ENCODE assay signal across 1 cellular context in the genomic region with DNA sequence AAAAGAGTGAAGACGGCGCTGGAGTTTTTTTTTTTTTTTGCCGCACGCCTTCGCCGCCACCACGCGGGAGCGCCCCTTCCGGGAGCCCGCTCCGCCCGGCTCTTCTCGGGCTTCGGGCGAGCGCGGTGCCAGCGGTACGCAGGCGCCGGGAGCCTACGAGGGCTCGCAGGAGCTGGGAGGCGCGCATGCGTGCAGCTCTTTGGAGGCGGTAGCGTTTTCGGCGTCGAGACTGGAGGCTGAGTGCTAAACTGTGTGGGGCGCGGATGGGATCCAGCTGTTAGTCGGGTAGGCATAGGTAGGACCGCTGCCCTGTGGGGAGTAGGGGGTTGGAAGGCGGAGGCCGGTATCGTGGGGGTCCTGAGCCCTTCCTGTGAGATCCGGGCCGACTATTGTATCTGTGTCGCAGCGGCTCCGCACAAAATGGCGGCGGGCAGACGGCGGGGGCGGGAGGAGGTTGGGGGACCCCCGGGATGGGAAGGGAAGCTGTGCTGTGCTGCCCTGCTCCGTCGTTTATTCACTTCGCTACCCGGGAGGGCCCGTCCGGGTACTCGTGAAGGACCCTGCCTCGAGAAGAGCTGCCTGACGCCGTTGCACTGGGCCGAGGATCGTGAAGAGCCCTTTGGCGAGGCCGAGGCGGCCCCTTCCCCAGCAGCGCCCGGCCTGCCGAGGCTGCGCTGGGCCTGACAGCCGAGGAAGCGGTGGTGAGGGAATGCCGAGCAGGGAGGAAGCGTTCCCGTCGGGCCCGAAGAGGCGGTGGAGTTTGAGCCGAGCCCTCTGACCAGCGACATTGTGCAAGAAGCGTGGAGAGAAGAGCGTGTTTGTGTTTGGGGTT.
TF ChIP-seq lines count a peak whose summit lies in the region.

Gene ZNF638 (plus strand): TSS at position 202 of the 832 bp plus-strand sequence. CDS start 17,173 bp downstream, outside the sequence.

TF ChIP-seq in HepG2, 621 proteins besides CTCF, POLR2A, EP300 and RAD21 (continued from another document and continues in another):
- TF ChIP-seq ZNF205 (CRISPR knock-in tag; IDR thresholded peaks at IDR 0.05) (no peak), REPIN1 (CRISPR knock-in tag; IDR thresholded peaks at IDR 0.05; ENCODE audit: borderline replicate concordance, low read depth) (peak; percentile 90), ZNF232 (CRISPR knock-in tag; IDR thresholded peaks at IDR 0.05; ENCODE audit: borderline replicate concordance) (no peak), AGO2 (optimal IDR thresholded peaks at IDR 0.05; ENCODE audit: low read depth, low read length) (peak; percentile 96), UBTF (CRISPR knock-in tag; IDR thresholded peaks at IDR 0.05) (peak; percentile 99), ATF7 (IDR thresholded peaks at IDR 0.05) (no peak), ATF7 (CRISPR knock-in tag; IDR thresholded peaks at IDR 0.05) (peak; percentile 53; the same call in 1 of the 2 replicates), NCOA1 (CRISPR knock-in tag; IDR thresholded peaks at IDR 0.05) (peak; percentile 64; the same call in 1 of the 2 replicates), ADNP (CRISPR knock-in tag; IDR thresholded peaks at IDR 0.05) (no peak), ZNF3 (CRISPR knock-in tag; IDR thresholded peaks at IDR 0.05) (peak; percentile 75; the same call in 1 of the 2 replicates), NFE2L2 (IDR thresholded peaks at IDR 0.05; ENCODE audit: low read length) (no peak), ZNF678 (CRISPR knock-in tag; IDR thresholded peaks at IDR 0.05) (no peak; the same call in 1 of the 2 replicates), TP53 (CRISPR knock-in tag; conservative IDR thresholded peaks at IDR 0.05) (no peak), ZNF20 (CRISPR knock-in tag; IDR thresholded peaks at IDR 0.05) (no peak), CCDC6 (CRISPR knock-in tag; IDR thresholded peaks at IDR 0.05) (peak; percentile 67; the same call in 1 of the 2 replicates), HNRNPK (IDR thresholded peaks at IDR 0.05; ENCODE audit: low read depth, low read length, poor library complexity, severe bottlenecking) (peak; percentile 73), ZSCAN21 (CRISPR knock-in tag; IDR thresholded peaks at IDR 0.05; ENCODE audit: borderline replicate concordance) (no peak; the same call in 1 of the 2 replicates), ZNF703 (CRISPR knock-in tag; IDR thresholded peaks at IDR 0.05; ENCODE audit: borderline replicate concordance) (no peak), ZSCAN20 (CRISPR knock-in tag; IDR thresholded peaks at IDR 0.05; ENCODE audit: borderline replicate concordance) (no peak), ZNF446 (CRISPR knock-in tag; IDR thresholded peaks at IDR 0.05) (peak; percentile 93), KMT2A (CRISPR knock-in tag; IDR thresholded peaks at IDR 0.05) (peak; percentile 85; the same call in 1 of the 2 replicates), FOSL1 (CRISPR knock-in tag; IDR thresholded peaks at IDR 0.05; ENCODE audit: borderline replicate concordance) (no peak), NFE2 (CRISPR knock-in tag; IDR thresholded peaks at IDR 0.05) (no peak), ZSCAN12 (CRISPR knock-in tag; IDR thresholded peaks at IDR 0.05) (0 out of 2 replicates have a peak, but pooled peaks have one; percentile 49), ZNF253 (CRISPR knock-in tag; IDR thresholded peaks at IDR 0.05; ENCODE audit: borderline replicate concordance) (no peak), ZNF30 (CRISPR knock-in tag; IDR thresholded peaks at IDR 0.05) (peak; percentile 93), CBX1 (IDR thresholded peaks at IDR 0.05; ENCODE audit: low read depth) (no peak), HOXA3 (CRISPR knock-in tag; IDR thresholded peaks at IDR 0.05) (peak; percentile 13; the same call in 1 of the 2 replicates), ZEB1 (IDR thresholded peaks at IDR 0.05; ENCODE audit: insufficient replicate concordance, low read depth) (no peak), NR0B2 (CRISPR knock-in tag; IDR thresholded peaks at IDR 0.05) (peak; percentile 70; the same call in 1 of the 2 replicates), HOXA7 (CRISPR knock-in tag; IDR thresholded peaks at IDR 0.05) (0 out of 2 replicates have a peak, but pooled peaks have one; percentile 91), ZFYVE20 (CRISPR knock-in tag; IDR thresholded peaks at IDR 0.05; ENCODE audit: borderline replicate concordance, low read depth) (peak; percentile 92; the same call in 1 of the 2 replicates), ZNF547 (CRISPR knock-in tag; IDR thresholded peaks at IDR 0.05) (no peak; the same call in 1 of the 2 replicates), U2AF1 (optimal IDR thresholded peaks at IDR 0.05; ENCODE audit: low read depth, low read length) (no peak), EHMT2 (IDR thresholded peaks at IDR 0.05; ENCODE audit: borderline replicate concordance, low read depth, low read length) (no peak; the same call in 1 of the 2 replicates), ZBTB42 (CRISPR knock-in tag; IDR thresholded peaks at IDR 0.05) (no peak), HHEX (CRISPR knock-in tag; IDR thresholded peaks at IDR 0.05) (no peak), SRY (CRISPR knock-in tag; IDR thresholded peaks at IDR 0.05) (no peak), ARNT (IDR thresholded peaks at IDR 0.05) (no peak), MTA1 (CRISPR knock-in tag; IDR thresholded peaks at IDR 0.05; ENCODE audit: borderline replicate concordance) (0 out of 2 replicates have a peak, but pooled peaks have one; percentile 81), ZNF225 (CRISPR knock-in tag; IDR thresholded peaks at IDR 0.05) (peak; percentile 33; the same call in 1 of the 2 replicates), ZNF124 (CRISPR knock-in tag; IDR thresholded peaks at IDR 0.05) (peak; percentile 29; the same call in 1 of the 2 replicates), ZBTB2 (CRISPR knock-in tag; IDR thresholded peaks at IDR 0.05; ENCODE audit: low read depth) (peak; percentile 54), ZNF414 (CRISPR knock-in tag; IDR thresholded peaks at IDR 0.05) (peak; percentile 87), ZNF501 (CRISPR knock-in tag; IDR thresholded peaks at IDR 0.05) (peak; percentile 62; the same call in 1 of the 2 replicates), ZNF549 (CRISPR knock-in tag; IDR thresholded peaks at IDR 0.05) (no peak), RNF219 (CRISPR knock-in tag; IDR thresholded peaks at IDR 0.05) (0 out of 2 replicates have a peak, but pooled peaks have one; percentile 4)
- TF ChIP-seq, protein P1, sequence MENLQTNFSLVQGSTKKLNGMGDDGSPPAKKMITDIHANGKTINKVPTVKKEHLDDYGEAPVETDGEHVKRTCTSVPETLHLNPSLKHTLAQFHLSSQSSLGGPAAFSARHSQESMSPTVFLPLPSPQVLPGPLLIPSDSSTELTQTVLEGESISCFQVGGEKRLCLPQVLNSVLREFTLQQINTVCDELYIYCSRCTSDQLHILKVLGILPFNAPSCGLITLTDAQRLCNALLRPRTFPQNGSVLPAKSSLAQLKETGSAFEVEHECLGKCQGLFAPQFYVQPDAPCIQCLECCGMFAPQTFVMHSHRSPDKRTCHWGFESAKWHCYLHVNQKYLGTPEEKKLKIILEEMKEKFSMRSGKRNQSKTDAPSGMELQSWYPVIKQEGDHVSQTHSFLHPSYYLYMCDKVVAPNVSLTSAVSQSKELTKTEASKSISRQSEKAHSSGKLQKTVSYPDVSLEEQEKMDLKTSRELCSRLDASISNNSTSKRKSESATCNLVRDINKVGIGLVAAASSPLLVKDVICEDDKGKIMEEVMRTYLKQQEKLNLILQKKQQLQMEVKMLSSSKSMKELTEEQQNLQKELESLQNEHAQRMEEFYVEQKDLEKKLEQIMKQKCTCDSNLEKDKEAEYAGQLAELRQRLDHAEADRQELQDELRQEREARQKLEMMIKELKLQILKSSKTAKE (CRISPR knock-in tag; IDR thresholded peaks at IDR 0.05; ENCODE audit: borderline replicate concordance), result peak; percentile 58
- TF ChIP-seq, protein P2, sequence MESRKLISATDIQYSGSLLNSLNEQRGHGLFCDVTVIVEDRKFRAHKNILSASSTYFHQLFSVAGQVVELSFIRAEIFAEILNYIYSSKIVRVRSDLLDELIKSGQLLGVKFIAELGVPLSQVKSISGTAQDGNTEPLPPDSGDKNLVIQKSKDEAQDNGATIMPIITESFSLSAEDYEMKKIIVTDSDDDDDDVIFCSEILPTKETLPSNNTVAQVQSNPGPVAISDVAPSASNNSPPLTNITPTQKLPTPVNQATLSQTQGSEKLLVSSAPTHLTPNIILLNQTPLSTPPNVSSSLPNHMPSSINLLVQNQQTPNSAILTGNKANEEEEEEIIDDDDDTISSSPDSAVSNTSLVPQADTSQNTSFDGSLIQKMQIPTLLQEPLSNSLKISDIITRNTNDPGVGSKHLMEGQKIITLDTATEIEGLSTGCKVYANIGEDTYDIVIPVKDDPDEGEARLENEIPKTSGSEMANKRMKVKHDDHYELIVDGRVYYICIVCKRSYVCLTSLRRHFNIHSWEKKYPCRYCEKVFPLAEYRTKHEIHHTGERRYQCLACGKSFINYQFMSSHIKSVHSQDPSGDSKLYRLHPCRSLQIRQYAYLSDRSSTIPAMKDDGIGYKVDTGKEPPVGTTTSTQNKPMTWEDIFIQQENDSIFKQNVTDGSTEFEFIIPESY (CRISPR knock-in tag; IDR thresholded peaks at IDR 0.05), result no peak
